ENCODE assay signal across 19 cellular contexts in the genomic region with DNA sequence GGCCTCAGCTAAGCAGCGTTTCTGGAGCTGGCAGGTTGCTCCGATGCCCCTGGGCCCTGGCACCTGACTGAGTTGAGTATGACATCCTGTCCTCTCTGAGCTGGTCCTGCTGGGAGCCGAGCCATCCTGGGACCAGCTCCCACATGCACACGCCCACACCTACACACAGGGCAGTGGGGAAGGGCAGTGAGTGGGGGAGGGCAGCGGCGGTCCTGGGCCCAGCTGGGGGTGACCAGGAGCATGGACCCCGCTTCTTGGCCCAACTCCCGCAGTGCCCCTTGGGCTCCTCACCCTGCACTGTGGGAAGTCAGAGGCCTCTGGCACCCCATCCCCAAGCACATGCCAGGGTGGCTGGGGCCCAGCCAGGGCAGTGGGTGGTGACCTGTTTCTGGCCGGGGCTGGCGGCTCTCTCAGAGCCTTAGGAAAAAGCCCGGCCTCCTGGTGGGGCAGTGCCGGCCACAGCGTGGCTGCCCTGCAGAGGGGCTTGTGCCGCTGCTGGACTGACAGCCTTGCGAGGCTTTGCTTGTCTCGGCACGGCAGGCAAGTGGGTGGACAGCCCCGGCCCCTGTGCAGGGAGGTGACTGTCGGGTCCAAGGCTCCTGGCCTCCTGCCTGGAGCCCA. TPM values are rescaled to one million over a fixed set of nuclear protein-coding genes. Genes with fewer than 3 reads are reported as not detected.
DNase-seq lines count a peak whose midpoint lies in the region; ATAC-seq and TF ChIP-seq lines count a peak whose summit lies in the region.
"Had no signal": no experiment of that assay in that cellular context is flagged by ENCODE, and none has a peak within 500 bp of the region (broad histone marks: within the 10 kb centered on the region; RNA-seq: fewer than 3 reads in every experiment).

No MANE protein-coding gene starts in this region.

- no peak overlapping the region for H3K27ac Mint-ChIP-seq in activated T-helper 1 cell treated with anti-CD3 and anti-CD28 coated beads, Interleukin-12 subunit alpha, Interleukin-12 subunit beta, Interleukin-2, Interleukin-4 antibody, amounts not matched to agents 30 ng/mL and 10 ng/mL and 1 ng/mL, durations not matched to agents 14 hours and 24 hours and 36 hours
- H3K27ac Mint-ChIP-seq: activated naive CD8-positive, alpha-beta T cell treated with anti-CD3 and anti-CD28 coated beads for 36 hours; activated T-cell treated with anti-CD3 and anti-CD28 coated beads, Interleukin-2, amount 50 U/mL, for 24 hours; CD4-positive, alpha-beta T cell had no signal

- H3K27ac ChIP-seq in 22Rv1 (peak overlapping the region; percentile 52), heart right ventricle (peak overlapping the region; percentile 80 to 100 (median 100)), prostate gland (peak overlapping the region; percentile 51 to 71)
- H3K27ac ChIP-seq: A549 had no signal

- TF ChIP-seq POLR2A in prostate gland (IDR thresholded peaks at IDR 0.05): peak; percentile 29

- no peaks in the 10 kb centered on the region for H3K27me3 Mint-ChIP-seq in activated T-helper 1 cell treated with anti-CD3 and anti-CD28 coated beads, Interleukin-12 subunit alpha, Interleukin-12 subunit beta, Interleukin-2, Interleukin-4 antibody, amounts not matched to agents 30 ng/mL and 10 ng/mL and 1 ng/mL, durations not matched to agents 14 hours and 24 hours and 36 hours (ENCODE audit: insufficient read depth)
- H3K27me3 Mint-ChIP-seq: activated naive CD8-positive, alpha-beta T cell treated with anti-CD3 and anti-CD28 coated beads for 36 hours; activated T-cell treated with anti-CD3 and anti-CD28 coated beads, Interleukin-2, amount 50 U/mL, for 24 hours; CD4-positive, alpha-beta T cell had no signal

- ATAC-seq in heart right ventricle (peak in 6 of 8 donors; percentile 3 to 25 (median 10)), GM21360 (IDR thresholded peaks at IDR 0.05; ENCODE audit: unreplicated experiment) (no peak)
- ATAC-seq: A549 had no signal

- H3K4me1 Mint-ChIP-seq in activated T-helper 1 cell treated with anti-CD3 and anti-CD28 coated beads, Interleukin-12 subunit alpha, Interleukin-12 subunit beta, Interleukin-2, Interleukin-4 antibody, amounts not matched to agents 30 ng/mL and 10 ng/mL and 1 ng/mL, durations not matched to agents 14 hours and 24 hours and 36 hours (ENCODE audit: low read depth): no peaks in the 10 kb centered on the region
- H3K4me1 Mint-ChIP-seq: activated naive CD8-positive, alpha-beta T cell treated with anti-CD3 and anti-CD28 coated beads for 36 hours had no signal

- no peaks in the 10 kb centered on the region for H3K9me3 Mint-ChIP-seq in activated T-helper 1 cell treated with anti-CD3 and anti-CD28 coated beads, Interleukin-12 subunit alpha, Interleukin-12 subunit beta, Interleukin-2, Interleukin-4 antibody, amounts not matched to agents 30 ng/mL and 10 ng/mL and 1 ng/mL, durations not matched to agents 14 hours and 24 hours and 36 hours
- H3K9me3 Mint-ChIP-seq: activated naive CD8-positive, alpha-beta T cell treated with anti-CD3 and anti-CD28 coated beads for 36 hours; activated T-cell treated with anti-CD3 and anti-CD28 coated beads, Interleukin-2, amount 50 U/mL, for 24 hours; CD4-positive, alpha-beta T cell had no signal

- 32 to 36% methylated on average over 19 of the region's 19 CpGs for WGBS in heart right ventricle, 2 donors
- WGBS in prostate gland: 46% methylated on average over 10 of the region's 19 CpGs

- TF ChIP-seq CTCF in 22Rv1 (IDR thresholded peaks at IDR 0.05): no peak
- TF ChIP-seq CTCF in heart right ventricle (IDR thresholded peaks at IDR 0.05): peak in 2 of 9 donors; percentile 11 to 20
- TF ChIP-seq CTCF in prostate gland (IDR thresholded peaks at IDR 0.05): no peak

- H3K4me3 ChIP-seq in heart right ventricle: peak overlapping the region in 3 of 10 donors; percentile 1 to 7 (median 5)
- H3K4me3 ChIP-seq in prostate gland: no peak overlapping the region
- H3K4me3 ChIP-seq: A549 had no signal

- peaks cover 2% of the 10 kb centered on the region for H3K36me3 Mint-ChIP-seq in activated T-helper 1 cell treated with anti-CD3 and anti-CD28 coated beads, Interleukin-12 subunit alpha, Interleukin-12 subunit beta, Interleukin-2, Interleukin-4 antibody, amounts not matched to agents 30 ng/mL and 10 ng/mL and 1 ng/mL, durations not matched to agents 14 hours and 24 hours and 36 hours (ENCODE audit: low read depth)

- peaks cover 55 to 93% (median 73%) of the 10 kb centered on the region in 9 donors for H3K4me1 ChIP-seq in heart right ventricle
- H3K4me1 ChIP-seq in prostate gland (replicated peaks): peaks cover 44% of the 10 kb centered on the region

- H3K36me3 ChIP-seq in heart right ventricle: peaks cover 0 to 55% (median 13%) of the 10 kb centered on the region in 9 donors
- peaks cover 0 to 9% of the 10 kb centered on the region in 2 donors for H3K36me3 ChIP-seq in prostate gland

- intact Hi-C loops in heart right ventricle (cut with DNase I): no loop called here
- intact Hi-C loops in prostate gland (cut with DNase I): no loop called here
- intact Hi-C loops in activated T-helper 1 cell treated with anti-CD3 and anti-CD28 coated beads, Interleukin-12 subunit alpha, Interleukin-12 subunit beta, Interleukin-2, Interleukin-4 antibody, amounts not matched to agents 30 ng/mL and 10 ng/mL and 1 ng/mL, durations not matched to agents 14 hours and 24 hours and 36 hours (cut with micrococcal nuclease): no loop called here

- H3K27me3 ChIP-seq in heart right ventricle (peaks cover 0 to 8% (median 0%) of the 10 kb centered on the region in 7 donors), prostate gland (replicated peaks; ENCODE audit: insufficient read depth) (no peaks in the 10 kb centered on the region)

- no peak overlapping the region for H3K4me3 Mint-ChIP-seq in activated T-helper 1 cell treated with anti-CD3 and anti-CD28 coated beads, Interleukin-12 subunit alpha, Interleukin-12 subunit beta, Interleukin-2, Interleukin-4 antibody, amounts not matched to agents 30 ng/mL and 10 ng/mL and 1 ng/mL, durations not matched to agents 14 hours and 24 hours and 36 hours
- H3K4me3 Mint-ChIP-seq: activated naive CD8-positive, alpha-beta T cell treated with anti-CD3 and anti-CD28 coated beads for 36 hours; activated T-cell treated with anti-CD3 and anti-CD28 coated beads, Interleukin-2, amount 50 U/mL, for 24 hours; CD4-positive, alpha-beta T cell had no signal

- DNase-seq in astrocyte of the hippocampus (ENCODE audit: low read depth, low spot score) (peak; percentile 34), heart right ventricle (peak; percentile 61 to 71), prostate gland (ENCODE audit: low spot score) (no peak), A172 (ENCODE audit: low spot score) (no peak), cerebellar nuclear complex (lab: John Stamatoyannopoulos, UW) (no peak)
- no peak for DNase-seq in activated T-helper 1 cell treated with anti-CD3 and anti-CD28 coated beads, Interleukin-12 subunit alpha, Interleukin-12 subunit beta, Interleukin-2, Interleukin-4 antibody, amounts not matched to agents 30 ng/mL and 10 ng/mL and 1 ng/mL, durations not matched to agents 14 hours and 24 hours and 36 hours (ENCODE audit: low spot score)
- DNase-seq: activated naive CD8-positive, alpha-beta T cell treated with anti-CD3 and anti-CD28 coated beads for 36 hours; activated T-cell treated with anti-CD3 and anti-CD28 coated beads, Interleukin-2, amount 50 U/mL, for 24 hours; CD4-positive, alpha-beta T cell; foreskin fibroblast; NCI-H2107; NCI-H526; stimulated activated CD4-positive, alpha-beta T cell treated with anti-CD3 and anti-CD28 coated beads, Interleukin-4, amount 100 ng/mL, for 24 hours; stimulated activated CD8-positive, alpha-beta memory T cell treated with anti-CD3 and anti-CD28 coated beads, Interleukin-4, amount 100 ng/mL, for 48 hours; trophoblast cell had no signal

- H3K9me3 ChIP-seq in heart right ventricle (no peaks in the 10 kb centered on the region), prostate gland (no peaks in the 10 kb centered on the region)
- H3K9me3 ChIP-seq: A549 had no signal

RNA-seq across cellular contexts. Expression of gene CRIP2, which starts 5.9 kb away (rescaled TPM):
- total RNA-seq in heart right ventricle (1,000 to 10,000 TPM in 3 of 10 donors, 100 to 1,000 TPM in 7; 731 to 1,223 (median 884) TPM), prostate gland (100 to 1,000 TPM in 1 of 2 donors, 10 to 100 TPM in 1; 86.7 to 134 TPM)
- polyA plus RNA-seq in heart right ventricle: 1,000 to 10,000 TPM; 1,120 to 1,194 TPM
- 195 and 204 TPM in 2 replicates for total RNA-seq in A172 (2014; rRNA removed; shearing (Covaris generic))
- total RNA-seq in activated T-helper 1 cell treated with anti-CD3 and anti-CD28 coated beads, Interleukin-12 subunit alpha, Interleukin-12 subunit beta, Interleukin-2, Interleukin-4 antibody, amounts not matched to agents 30 ng/mL and 10 ng/mL and 1 ng/mL, durations not matched to agents 14 hours and 24 hours and 36 hours: not detected in 2 replicates

RNA-seq across cellular contexts. Expression of gene CRIP1, which starts 18.0 kb away (rescaled TPM):
- 100 to 1,000 TPM in 1 of 10 donors, 10 to 100 TPM in 9; 34.0 to 131 (median 51.0) TPM for total RNA-seq in heart right ventricle
- 100 to 1,000 TPM; 149 to 170 TPM for polyA plus RNA-seq in heart right ventricle
- 10 to 100 TPM in 1 of 2 donors, 1 to 10 TPM in 1; 4.2 to 22.0 TPM for total RNA-seq in prostate gland
- 1.5 TPM in 1 of 2 replicates, not detected in the other for total RNA-seq in A172 (2014; rRNA removed; shearing (Covaris generic))
- total RNA-seq in activated T-helper 1 cell treated with anti-CD3 and anti-CD28 coated beads, Interleukin-12 subunit alpha, Interleukin-12 subunit beta, Interleukin-2, Interleukin-4 antibody, amounts not matched to agents 30 ng/mL and 10 ng/mL and 1 ng/mL, durations not matched to agents 14 hours and 24 hours and 36 hours: 97.1 and 103 TPM in 2 replicates
- total RNA-seq: SK-MEL-5 had no signal

RNA-seq across cellular contexts. Expression of gene TEDC1, which starts 22.3 kb away (rescaled TPM):
- total RNA-seq in heart right ventricle (1 to 10 TPM; 2.3 to 5.2 (median 4.2) TPM), prostate gland (1 to 10 TPM; 7.5 to 8.9 TPM)
- 10 to 100 TPM in 1 of 2 donors, 1 to 10 TPM in 1; 8.4 to 10.0 TPM for polyA plus RNA-seq in heart right ventricle
- total RNA-seq in A172 (2014; rRNA removed; shearing (Covaris generic)): 14.1 and 21.9 TPM in 2 replicates
- total RNA-seq in activated T-helper 1 cell treated with anti-CD3 and anti-CD28 coated beads, Interleukin-12 subunit alpha, Interleukin-12 subunit beta, Interleukin-2, Interleukin-4 antibody, amounts not matched to agents 30 ng/mL and 10 ng/mL and 1 ng/mL, durations not matched to agents 14 hours and 24 hours and 36 hours: 44.5 and 46.1 TPM in 2 replicates

RNA-seq across cellular contexts. Expression of gene MTA1, which starts 49.1 kb away (rescaled TPM):
- 100 to 1,000 TPM; 104 to 209 (median 133) TPM for total RNA-seq in heart right ventricle
- polyA plus RNA-seq in heart right ventricle: 100 to 1,000 TPM in 1 of 2 donors, 10 to 100 TPM in 1; 94.4 to 250 TPM
- total RNA-seq in prostate gland: 100 to 1,000 TPM in 1 of 2 donors, 10 to 100 TPM in 1; 58.9 to 155 TPM
- total RNA-seq in A172 (2014; rRNA removed; shearing (Covaris generic)): 15.4 and 27.2 TPM in 2 replicates
- 173 and 181 TPM in 2 replicates for total RNA-seq in activated T-helper 1 cell treated with anti-CD3 and anti-CD28 coated beads, Interleukin-12 subunit alpha, Interleukin-12 subunit beta, Interleukin-2, Interleukin-4 antibody, amounts not matched to agents 30 ng/mL and 10 ng/mL and 1 ng/mL, durations not matched to agents 14 hours and 24 hours and 36 hours

RNA-seq across cellular contexts. Expression of gene TMEM121, which starts 57.7 kb away (rescaled TPM):
- total RNA-seq in heart right ventricle (1 to 10 TPM in 8 of 10 donors, under 1 TPM in 2; 0.93 to 2.3 (median 1.7) TPM), prostate gland (10 to 100 TPM; 11.1 to 15.7 TPM)
- polyA plus RNA-seq in heart right ventricle: 1 to 10 TPM; 1.3 to 2.6 TPM
- 9.2 and 11.3 TPM in 2 replicates for total RNA-seq in A172 (2014; rRNA removed; shearing (Covaris generic))
- total RNA-seq in activated T-helper 1 cell treated with anti-CD3 and anti-CD28 coated beads, Interleukin-12 subunit alpha, Interleukin-12 subunit beta, Interleukin-2, Interleukin-4 antibody, amounts not matched to agents 30 ng/mL and 10 ng/mL and 1 ng/mL, durations not matched to agents 14 hours and 24 hours and 36 hours: 9.9 and 11.7 TPM in 2 replicates

Comparison
In these comparisons a context has a peak if more than half of its experiments do, and no peak if none do; other contexts are left out.
1. DNase-seq: peak in astrocyte of the hippocampus (single experiment) and heart right ventricle (2 of 2); none in prostate gland (single experiment), A172 (single experiment), cerebellar nuclear complex (0 of 2) and activated T-helper 1 cell treated with anti-CD3 and anti-CD28 coated beads, Interleukin-12 subunit alpha, Interleukin-12 subunit beta, Interleukin-2, Interleukin-4 antibody, amounts not matched to agents 30 ng/mL and 10 ng/mL and 1 ng/mL, durations not matched to agents 14 hours and 24 hours and 36 hours (single experiment).
2. RNA of gene CRIP2, which starts 5.9 kb away (total RNA-seq): 731 to 1,223 TPM in heart right ventricle, 195 to 204 TPM in A172 and 86.7 to 134 TPM in prostate gland; not detected in activated T-helper 1 cell treated with anti-CD3 and anti-CD28 coated beads, Interleukin-12 subunit alpha, Interleukin-12 subunit beta, Interleukin-2, Interleukin-4 antibody, amounts not matched to agents 30 ng/mL and 10 ng/mL and 1 ng/mL, durations not matched to agents 14 hours and 24 hours and 36 hours; every median in the first group is over 10 times any median in the second.
3. Peak in every context shown above with its lines, with median percentiles within 50 percentile points of each other: H3K27ac ChIP-seq.